In genomic region chr10:125428054-125428453, GRCh38 we compare ENCODE assay signal across 22 cellular contexts.
"Had no signal": no experiment of that assay in that cellular context is flagged by ENCODE, and none has a peak within 500 bp of the region (broad histone marks: within the 10 kb centered on the region; RNA-seq: fewer than 3 reads in every experiment).

No MANE protein-coding gene starts in this region.

- DNase-seq: IMR-90, Karpas-422, KG1, MG63, NCI-H1092, NCI-H1105 treated with DMSO at 0.1 percent for 48 hours, NCI-H1417 treated with DMSO at 0.1 percent for 48 hours, NCI-H146, NCI-H1694 treated with DMSO at 0.1 percent for 48 hours, NCI-H1930, NCI-H2081, NCI-H2107, NCI-H2227 treated with DMSO at 0.1 percent for 48 hours, NCI-H524, NCI-H526 treated with DMSO at 0.1 percent for 48 hours, NCI-H748 treated with DMSO at 0.1 percent for 48 hours, Right ventricle myocardium superior, RPMI8226, SIG-M5, SK-N-SH, SW 1271 had no signal

- ATAC-seq: HepG2 had no signal

- H3K9me3 ChIP-seq: MG63 had no signal

- H3K4me2 ChIP-seq: SK-N-SH had no signal

- H3K36me3 ChIP-seq: MG63 had no signal

- H3K4me3 ChIP-seq: MG63 had no signal

- H3K9ac ChIP-seq: SK-N-SH had no signal
